In genomic region chr7:44964384-44964830, GRCh38 we compare ENCODE assay signal across 10 cellular contexts. TPM values are rescaled to one million over a fixed set of nuclear protein-coding genes. Genes with fewer than 3 reads are reported as not detected.
DNase-seq lines count a peak whose midpoint lies in the region; ATAC-seq and TF ChIP-seq lines count a peak whose summit lies in the region.
"Had no signal": no experiment of that assay in that cellular context is flagged by ENCODE, and none has a peak within 500 bp of the region (broad histone marks: within the 10 kb centered on the region; RNA-seq: fewer than 3 reads in every experiment).

No MANE protein-coding gene starts in this region.

- CTCF ChIA-PET in AG04449 (lab: Yijun Ruan, JAX) = interaction anchor here (0.6 to 4.9 kb wide), 8 partner anchors 9 to 376 kb away, joined by 3 to 38 read pairs (median 3); no protein-coding TSS in a partner anchor

- no peak overlapping the region for H3K27ac ChIP-seq in coronary artery

- intact Hi-C loops in mucosa of descending colon (cut with DNase I, micrococcal nuclease) = no loop called here

- H3K9me3 ChIP-seq in mucosa of descending colon = no peaks in the 10 kb centered on the region

- DNase-seq in AG04449 (ENCODE audit: low read depth, low spot score) (no peak), ELF-1 (ENCODE audit: low read depth, low spot score) (peak; percentile 59), OCI-M1 (lab: John Stamatoyannopoulos, UW) (peak; percentile 6), fibroblast of mammary gland (ENCODE audit: low read depth) (peak; percentile 30), T-helper 9 cell (no peak), mucosa of descending colon (no peak), coronary artery (ENCODE audit: low spot score) (no peak)
- DNase-seq: NCI-H526 treated with DMSO at 0.1 percent for 48 hours had no signal

- POLR2A ChIA-PET in AG04449 (lab: Yijun Ruan, JAX) = no interaction called here

- no peak overlapping the region for H3K4me3 ChIP-seq in AG04449 (ENCODE audit: low read depth, low read length)
- no peak overlapping the region for H3K4me3 ChIP-seq in fibroblast of mammary gland (ENCODE audit: control insufficient read depth, low read depth, low read length)
- H3K4me3 ChIP-seq in mucosa of descending colon = no peak overlapping the region
- H3K4me3 ChIP-seq in coronary artery = no peak overlapping the region

- no peaks in the 10 kb centered on the region for H3K36me3 ChIP-seq in mucosa of descending colon (ENCODE audit: low read depth)

- ATAC-seq in GM19463 (IDR thresholded peaks at IDR 0.05; ENCODE audit: unreplicated experiment) = no peak
- no peak for ATAC-seq in mucosa of descending colon

- peaks cover 12% of the 10 kb centered on the region for H3K4me1 ChIP-seq in mucosa of descending colon (ENCODE audit: low read depth)

- TF ChIP-seq CTCF in AG04449 (IDR thresholded peaks at IDR 0.05; ENCODE audit: insufficient read depth, low read length, missing control alignments) (peak; percentile 40), fibroblast of mammary gland (conservative IDR thresholded peaks at IDR 0.05; ENCODE audit: control insufficient read depth, insufficient read depth, low read depth, low read length) (peak; percentile 41), mucosa of descending colon (IDR thresholded peaks at IDR 0.05) (no peak), coronary artery (IDR thresholded peaks at IDR 0.05) (no peak)

RNA-seq across cellular contexts. Expression of gene MYO1G, which starts 14.4 kb away (rescaled TPM):
- total RNA-seq in mucosa of descending colon = 1 to 10 TPM; 3.8 to 6.9 (median 3.9) TPM
- total RNA-seq: renal cortical epithelial cell had no signal

RNA-seq across cellular contexts. Expression of gene CCM2, which starts 35.6 kb away (rescaled TPM):
- 10 to 100 TPM; 33.4 to 43.8 (median 35.8) TPM for total RNA-seq in mucosa of descending colon

Comparison
In these comparisons a context has a peak if more than half of its experiments do, and no peak if none do; other contexts are left out.
1. DNase-seq: peak in ELF-1 (single experiment), OCI-M1 (single experiment) and fibroblast of mammary gland (single experiment); none in AG04449 (single experiment), T-helper 9 cell (single experiment), mucosa of descending colon (0 of 3) and coronary artery (single experiment).
2. CTCF ChIP-seq: peak in AG04449 (single experiment) and fibroblast of mammary gland (single experiment); none in mucosa of descending colon (single experiment) and coronary artery (single experiment).